ENCODE assay signal across 11 cellular contexts in the genomic region with DNA sequence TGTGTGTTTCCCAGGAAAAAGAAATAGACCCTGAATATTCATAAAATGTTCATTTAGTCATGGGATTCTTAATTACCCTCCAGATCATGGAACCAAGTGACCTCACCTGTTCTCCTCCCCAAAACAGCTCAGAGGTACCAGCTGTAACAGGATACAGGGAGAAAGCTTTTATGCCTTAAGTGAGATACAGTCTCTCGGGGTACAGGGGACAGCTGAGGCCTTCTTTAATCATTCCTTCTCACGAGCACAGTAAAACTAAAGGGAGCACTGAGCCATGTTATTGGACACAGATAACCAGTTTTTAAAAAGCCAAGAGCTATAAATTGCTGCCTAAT. TPM values are rescaled to one million over a fixed set of nuclear protein-coding genes. Genes with fewer than 3 reads are reported as not detected.
DNase-seq lines count a peak whose midpoint lies in the region; ATAC-seq and TF ChIP-seq lines count a peak whose summit lies in the region.
"Had no signal": no experiment of that assay in that cellular context is flagged by ENCODE, and none has a peak within 500 bp of the region (broad histone marks: within the 10 kb centered on the region; RNA-seq: fewer than 3 reads in every experiment).

No MANE protein-coding gene starts in this region.

- peak overlapping the region; percentile 12 for H3K27ac Mint-ChIP-seq in activated naive CD4-positive, alpha-beta T cell treated with anti-CD3 and anti-CD28 coated beads, Interleukin-2, amount 10 ng/mL, durations not matched to agents 7 days and 5 days
- H3K27ac Mint-ChIP-seq: activated naive CD8-positive, alpha-beta T cell had no signal

- CTCF ChIA-PET in activated naive CD4-positive, alpha-beta T cell treated with anti-CD3 and anti-CD28 coated beads, Interleukin-2, amount 10 ng/mL, durations not matched to agents 7 days and 5 days (lab: Charles Lee): no interaction called here
- CTCF ChIA-PET in PC-3 (lab: Charles Lee): no interaction called here

- no peaks in the 10 kb centered on the region for H3K9me3 ChIP-seq in Karpas-422 (ENCODE audit: low read length)
- H3K9me3 ChIP-seq in psoas muscle: no peaks in the 10 kb centered on the region
- H3K9me3 ChIP-seq in PC-3 (ENCODE audit: low read length): no peaks in the 10 kb centered on the region

- H3K4me3 Mint-ChIP-seq in activated naive CD4-positive, alpha-beta T cell treated with anti-CD3 and anti-CD28 coated beads, Interleukin-2, amount 10 ng/mL, durations not matched to agents 7 days and 5 days: no peak overlapping the region
- H3K4me3 Mint-ChIP-seq: activated naive CD8-positive, alpha-beta T cell had no signal

- H3K27ac ChIP-seq in Karpas-422 (ENCODE audit: low read length) (no peak overlapping the region), psoas muscle (peak overlapping the region; percentile 82), PC-3 (ENCODE audit: low read length) (no peak overlapping the region)
- H3K27ac ChIP-seq: C4-2B, HL-60 had no signal

- H3K36me3 Mint-ChIP-seq in activated naive CD4-positive, alpha-beta T cell treated with anti-CD3 and anti-CD28 coated beads, Interleukin-2, amount 10 ng/mL, durations not matched to agents 7 days and 5 days: peaks cover 6% of the 10 kb centered on the region
- H3K36me3 Mint-ChIP-seq: activated naive CD8-positive, alpha-beta T cell had no signal

- H3K36me3 ChIP-seq in Karpas-422 (ENCODE audit: insufficient read depth, low read length) (no peaks in the 10 kb centered on the region), psoas muscle (ENCODE audit: insufficient read depth in 1 of 2, low read depth in 1 of 2) (no peaks in the 10 kb centered on the region), PC-3 (ENCODE audit: low read depth, low read length) (no peaks in the 10 kb centered on the region)

- intact Hi-C loops in psoas muscle (cut with DNase I) (no loop called here), PC-3 (cut with micrococcal nuclease) (no loop called here)

- BruUV-seq in PC-3 (replicated peaks; lab: Mats Ljungman, UMichigan): no TSS peak

- no peaks in the 10 kb centered on the region for H3F3A ChIP-seq in PC-3 (ENCODE audit: low read length, unreplicated experiment)

- peaks cover 18% of the 10 kb centered on the region for H3K4me1 Mint-ChIP-seq in activated naive CD4-positive, alpha-beta T cell treated with anti-CD3 and anti-CD28 coated beads, Interleukin-2, amount 10 ng/mL, durations not matched to agents 7 days and 5 days

- DNase-seq in activated naive CD4-positive, alpha-beta T cell treated with anti-CD3 and anti-CD28 coated beads, Interleukin-2, amount 10 ng/mL, durations not matched to agents 7 days and 5 days: no peak
- DNase-seq in activated naive CD4-positive, alpha-beta T cell treated with anti-CD3 and anti-CD28 coated beads, Interleukin-2, amount 50 U/mL, for 16 hours: no peak
- no peak for DNase-seq in Karpas-422
- no peak for DNase-seq in psoas muscle
- DNase-seq in 8988T: no peak
- no peak for DNase-seq in SIG-M5 (lab: John Stamatoyannopoulos, UW)
- DNase-seq in PC-3: no peak

- H3K79me2 ChIP-seq in Karpas-422 (ENCODE audit: low read length) (no peaks in the 10 kb centered on the region), PC-3 (ENCODE audit: low read length) (no peaks in the 10 kb centered on the region)

- 12 to 26% (median 16%) methylated on average over 2 of the region's 2 CpGs for WGBS in psoas muscle, 3 donors

- H3K9me2 ChIP-seq in Karpas-422 (replicated peaks; ENCODE audit: insufficient read depth, low read length) (no peaks in the 10 kb centered on the region), PC-3 (replicated peaks; ENCODE audit: low read length) (no peaks in the 10 kb centered on the region)

- H3K27me3 Mint-ChIP-seq in activated naive CD4-positive, alpha-beta T cell treated with anti-CD3 and anti-CD28 coated beads, Interleukin-2, amount 10 ng/mL, durations not matched to agents 7 days and 5 days: peaks cover 7% of the 10 kb centered on the region

- H3K9ac ChIP-seq in Karpas-422 (ENCODE audit: low read length) (no peak overlapping the region), PC-3 (ENCODE audit: low read length) (no peak overlapping the region)

- H2AFZ ChIP-seq in Karpas-422 (ENCODE audit: low read length) (no peak overlapping the region), PC-3 (ENCODE audit: low read length) (no peak overlapping the region)

- H3K4me3 ChIP-seq in Karpas-422 (ENCODE audit: low read length) (no peak overlapping the region), psoas muscle (peak overlapping the region; percentile 45), PC-3 (ENCODE audit: low read length) (no peak overlapping the region)

- ATAC-seq in HG02642 (IDR thresholded peaks at IDR 0.05; ENCODE audit: poor library complexity, unreplicated experiment): peak; percentile 38
- peak in 2 of 4 donors; percentile 17 to 40 for ATAC-seq in psoas muscle
- no peak for ATAC-seq in PC-3

- H3K4me1 ChIP-seq in Karpas-422 (ENCODE audit: low read length) (peaks cover 18% of the 10 kb centered on the region), psoas muscle (peaks cover 23% of the 10 kb centered on the region), PC-3 (ENCODE audit: insufficient read depth, low read length) (no peaks in the 10 kb centered on the region)

- POLR2A ChIA-PET in PC-3 (lab: Charles Lee; ENCODE audit: unreplicated experiment): no interaction called here

- H3K9me3 Mint-ChIP-seq in activated naive CD4-positive, alpha-beta T cell treated with anti-CD3 and anti-CD28 coated beads, Interleukin-2, amount 10 ng/mL, durations not matched to agents 7 days and 5 days: no peaks in the 10 kb centered on the region

- H4K20me1 ChIP-seq in Karpas-422 (ENCODE audit: insufficient read depth, low read depth, low read length) (no peaks in the 10 kb centered on the region), PC-3 (ENCODE audit: low read length) (no peaks in the 10 kb centered on the region)

- no peak for TF ChIP-seq CTCF in psoas muscle (IDR thresholded peaks at IDR 0.05)
- no peak for TF ChIP-seq CTCF in PC-3 (conservative IDR thresholded peaks at IDR 0.05; ENCODE audit: low read depth, low read length)

- H3K27me3 ChIP-seq in Karpas-422 (ENCODE audit: low read length) (no peaks in the 10 kb centered on the region), psoas muscle (ENCODE audit: insufficient read depth in 3 of 3, low read length in 2 of 3) (no peaks in the 10 kb centered on the region), PC-3 (ENCODE audit: low read length) (no peaks in the 10 kb centered on the region)

- H3K4me2 ChIP-seq in Karpas-422 (ENCODE audit: low read depth, low read length, poor library complexity, severe bottlenecking) (peak overlapping the region; percentile 38), PC-3 (ENCODE audit: low read length) (no peak overlapping the region)

RNA-seq across cellular contexts. Expression of a gene that starts 16.6 kb away (rescaled TPM):
- total RNA-seq in Karpas-422 (2014; rRNA removed; shearing (Covaris generic); ENCODE audit: low replicate concordance): not detected in 2 replicates
- total RNA-seq in psoas muscle: 1 to 10 TPM; 3.3 to 5.9 (median 4.8) TPM
- 1 to 10 TPM in 2 of 3 donors, under 1 TPM in 1; 0.76 to 6.3 (median 1.3) TPM for polyA plus RNA-seq in psoas muscle
- total RNA-seq in PC-3 (2014; rRNA removed): 3.3 and 3.6 TPM in 2 replicates
